10 cellular contexts compared by ENCODE assay signal in the genomic region with DNA sequence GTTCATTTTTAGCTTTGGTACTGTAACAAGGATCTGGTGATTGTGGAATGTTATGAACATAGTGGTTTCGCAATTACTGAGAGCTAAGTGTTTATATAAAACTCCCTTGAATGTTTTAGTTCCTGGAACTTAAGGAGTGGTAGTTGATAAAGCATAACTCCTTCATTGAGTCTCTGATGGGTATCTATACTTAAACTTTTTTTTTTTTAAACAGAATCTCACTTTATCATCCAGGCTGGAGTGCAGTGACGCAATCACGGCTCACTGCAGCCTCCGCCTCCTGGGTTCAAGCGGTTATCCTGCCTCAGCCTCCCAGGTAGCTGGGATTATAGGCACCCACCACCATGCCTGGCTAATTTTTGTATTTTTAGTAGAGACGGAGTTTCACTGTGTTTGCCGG.
A peak's percentile ranks its signal among the peaks of the same experiment; 100 is the strongest.
DNase-seq lines count a peak whose midpoint lies in the region; ATAC-seq and TF ChIP-seq lines count a peak whose summit lies in the region.
"Had no signal": no experiment of that assay in that cellular context is flagged by ENCODE, and none has a peak within 500 bp of the region (broad histone marks: within the 10 kb centered on the region; RNA-seq: fewer than 3 reads in every experiment).

No MANE protein-coding gene starts in this region.

- no peak overlapping the region for H3K9ac ChIP-seq in SK-N-MC (ENCODE audit: insufficient read length)

- ATAC-seq in HG03135 (IDR thresholded peaks at IDR 0.05; ENCODE audit: unreplicated experiment): no peak

- peaks cover 9% of the 10 kb centered on the region for H3K36me3 ChIP-seq in SK-N-MC (ENCODE audit: insufficient read depth, low read length)

- peak overlapping the region; percentile 53 for H3K27ac ChIP-seq in SK-N-MC

- TF ChIP-seq CTCF in fibroblast of mammary gland (conservative IDR thresholded peaks at IDR 0.05; ENCODE audit: control insufficient read depth, insufficient read depth, low read depth, low read length): no peak

- DNase-seq in GF-D8 (lab: John Stamatoyannopoulos, UW) (peak; percentile 24), SK-N-MC (ENCODE audit: low read depth, low spot score) (peak; percentile 75), fibroblast of mammary gland (ENCODE audit: low read depth) (peak; percentile 66), skeletal muscle cell (ENCODE audit: low read depth) (peak; percentile 41), GOT3 (lab: John Stamatoyannopoulos, UW) (no peak), T1000 (lab: John Stamatoyannopoulos, UW) (no peak), NCI-H774 (lab: John Stamatoyannopoulos, UW) (no peak)
- DNase-seq: activated CD4-positive, alpha-beta memory T cell treated with anti-CD3 and anti-CD28 coated beads for 36 hours; anterior cingulate cortex had no signal

- H3K4me3 ChIP-seq in SK-N-MC (no peak overlapping the region), fibroblast of mammary gland (ENCODE audit: control insufficient read depth, low read depth, low read length) (no peak overlapping the region), skeletal muscle cell (ENCODE audit: low read depth, low read length) (no peak overlapping the region)

- H3K9me3 ChIP-seq in SK-N-MC (ENCODE audit: low read depth, low read length): no peaks in the 10 kb centered on the region

Comparison
In these comparisons a context has a peak if more than half of its experiments do, and no peak if none do; other contexts are left out.
1. DNase-seq: peak in GF-D8 (single experiment), SK-N-MC (single experiment), fibroblast of mammary gland (single experiment) and skeletal muscle cell (single experiment); none in GOT3 (single experiment), T1000 (single experiment) and NCI-H774 (single experiment).